ENCODE assay signal across 8 cellular contexts in the genomic region with DNA sequence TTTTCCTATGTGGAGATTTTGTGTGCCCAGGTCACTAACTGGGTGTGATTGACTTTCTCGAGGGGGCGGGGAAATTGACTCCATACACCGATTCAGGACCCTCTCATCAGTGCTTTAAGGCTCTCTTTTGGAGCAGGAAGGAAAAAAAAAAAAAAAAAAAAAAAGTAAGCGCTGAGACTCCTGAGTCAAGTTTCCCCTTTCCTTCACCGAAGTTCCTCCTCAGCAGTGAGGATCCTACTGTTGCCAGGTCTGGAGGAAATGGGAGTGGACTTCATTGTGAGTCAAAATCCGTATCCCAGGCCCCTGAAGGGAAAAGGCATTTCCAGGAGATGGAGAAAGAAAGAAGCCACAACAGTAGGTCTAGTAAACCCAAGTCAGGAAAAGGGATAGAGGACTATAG. TPM values are rescaled to one million over a fixed set of nuclear protein-coding genes. Genes with fewer than 3 reads are reported as not detected.
DNase-seq lines count a peak whose midpoint lies in the region; ATAC-seq, FAIRE-seq and TF ChIP-seq lines count a peak whose summit lies in the region.

No MANE protein-coding gene starts in this region.

- WGBS in H1 (ENCODE audit: extremely low coverage in 1 of 2, insufficient coverage in 1 of 2, insufficient read length in 1 of 2, insufficient replicate concordance in 2 of 2, low coverage in 1 of 2, low lambda C conversion rate in 2 of 2, missing lambda C conversion rate in 1 of 2), 2 experiments = 0% methylated on average over 4 of the region's 6 CpGs; no CpG with 5 or more reads in 1 of the 2 experiments

- peaks cover 5% of the 10 kb centered on the region for H3K27me3 ChIP-seq in CD4-positive, CD25-positive, alpha-beta regulatory T cell (ENCODE audit: control insufficient read depth, insufficient read depth, low read length)
- H3K27me3 ChIP-seq in H1 (replicated peaks in 1 of 4; ENCODE audit: control insufficient read depth in 3 of 4, extremely low read depth in 1 of 4, insufficient read depth in 3 of 4, low read length in 3 of 4) = peaks cover 0 to 3% (median under 1%) of the 10 kb centered on the region in 4 experiments; a peak in 2 of 7 replicates

- no peak for ATAC-seq in CD4-positive, CD25-positive, alpha-beta regulatory T cell (ENCODE audit: low read depth in 2 of 2)
- no peak for ATAC-seq in GM18511 (IDR thresholded peaks at IDR 0.05; ENCODE audit: unreplicated experiment)

- H3K9ac ChIP-seq in H1 (replicated peaks in 1 of 4; ENCODE audit: extremely low read depth in 1 of 4, low read depth in 3 of 4, low read length in 3 of 4) = peak overlapping the region in 1 of 4 experiments; percentile 41; a peak in 1 of 7 replicates

- FAIRE-seq in H1 (lab: Jason Lieb, UNC) = no peak

- H4K20me1 ChIP-seq in H1 (replicated peaks in 1 of 2; ENCODE audit: control insufficient read depth in 1 of 2, insufficient read depth in 2 of 2, low read length in 2 of 2) = peaks cover 3% of the 10 kb centered on the region in 2 experiments

- H3K27ac ChIP-seq in CD4-positive, CD25-positive, alpha-beta regulatory T cell (ENCODE audit: insufficient read depth, low read length, poor library complexity, severe bottlenecking) = no peak overlapping the region
- H3K27ac ChIP-seq in H1 (ENCODE audit: low read depth, low read length) = no peak overlapping the region

- CTCF ChIA-PET in H1 (lab: Charles Lee; ENCODE audit: partially characterized antibody) = no interaction called here

- peaks cover 42% of the 10 kb centered on the region for H3K27me3 Mint-ChIP-seq in CD4-positive, CD25-positive, alpha-beta regulatory T cell
- no peaks in the 10 kb centered on the region for H3K27me3 Mint-ChIP-seq in nephron (ENCODE audit: low read depth)

- H4K91ac ChIP-seq in H1 (replicated peaks; ENCODE audit: insufficient read length, low read length) = no peak overlapping the region

- peaks cover 0 to 25% of the 10 kb centered on the region in 2 experiments; a peak in 2 of 4 replicates for H3K79me2 ChIP-seq in H1 (ENCODE audit: control insufficient read depth in 1 of 2, insufficient read depth in 2 of 2, low read length in 2 of 2)

- H4K8ac ChIP-seq in H1 (ENCODE audit: extremely low read depth, insufficient read depth, low read length) = no peak overlapping the region

- no peak overlapping the region for H2BK20ac ChIP-seq in H1 (ENCODE audit: low read length)

- peaks cover 10% of the 10 kb centered on the region for H3K23me2 ChIP-seq in H1 (ENCODE audit: low read depth, low read length)

- H3K9me3 Mint-ChIP-seq in CD4-positive, CD25-positive, alpha-beta regulatory T cell = peaks cover 0 to 4% (median 0%) of the 10 kb centered on the region in 7 donors
- no peaks in the 10 kb centered on the region for H3K9me3 Mint-ChIP-seq in nephron

- no peak overlapping the region for H2AK5ac ChIP-seq in H1 (ENCODE audit: low read depth, low read length)

- H3K18ac ChIP-seq in H1 (ENCODE audit: extremely low read depth, low read length) = no peak overlapping the region

- H3K27ac Mint-ChIP-seq in CD4-positive, CD25-positive, alpha-beta regulatory T cell = peak overlapping the region in 1 of 3 donors; percentile 94
- H3K27ac Mint-ChIP-seq in nephron = peak overlapping the region; percentile 85 to 89 (median 88)

- TF ChIP-seq POLR2A in H1 (IDR thresholded peaks at IDR 0.05; ENCODE audit: control extremely low read depth in 1 of 2, low read depth in 2 of 2, low read length in 2 of 2) = no peak

- H3K4me3 Mint-ChIP-seq in CD4-positive, CD25-positive, alpha-beta regulatory T cell = peak overlapping the region; percentile 27 to 59 (median 36)
- H3K4me3 Mint-ChIP-seq in nephron = peak overlapping the region; percentile 86 to 93 (median 92)

- no peak for DNase-seq in CD4-positive, CD25-positive, alpha-beta regulatory T cell
- DNase-seq in NCI-H526 treated with DMSO at 0.1 percent for 48 hours (lab: John Stamatoyannopoulos, UW) (peak; percentile 25), H1 (ENCODE audit: low read depth in 1 of 2, low spot score in 2 of 2) (no peak), C1 segment of cervical spinal cord (lab: John Stamatoyannopoulos, UW) (no peak), NCI-H774 (lab: John Stamatoyannopoulos, UW) (no peak)
- no peak for DNase-seq in NK-92 treated with Interleukin-12 subunit alpha and Interleukin-12 subunit beta, amount 100 ng/mL, for 24 hours (lab: John Stamatoyannopoulos, UW)

- H2BK15ac ChIP-seq in H1 (ENCODE audit: low read length) = no peak overlapping the region

- H3K9me3 ChIP-seq in CD4-positive, CD25-positive, alpha-beta regulatory T cell (ENCODE audit: control insufficient read depth in 2 of 2, low read length in 2 of 2) = no peaks in the 10 kb centered on the region
- no peaks in the 10 kb centered on the region for H3K9me3 ChIP-seq in H1 (ENCODE audit: insufficient read depth in 2 of 2, low read depth in 1 of 2, low read length in 1 of 2)

- no peak overlapping the region for H2BK12ac ChIP-seq in H1 (ENCODE audit: low read depth, low read length)

- H3K79me1 ChIP-seq in H1 (ENCODE audit: low read depth, low read length) = no peaks in the 10 kb centered on the region

- TF ChIP-seq CTCF in H1 (IDR thresholded peaks at IDR 0.05; ENCODE audit: control extremely low read depth in 1 of 3, insufficient read depth in 1 of 3, low read depth in 1 of 3, low read length in 3 of 3) (no peak), nephron (IDR thresholded peaks at IDR 0.05; ENCODE audit: unreplicated experiment in 3 of 3) (no peak)

- no peak overlapping the region for H3K4ac ChIP-seq in H1 (replicated peaks; ENCODE audit: insufficient read length, low read depth, low read length)

- no peak overlapping the region for H3K56ac ChIP-seq in H1 (replicated peaks; ENCODE audit: insufficient read length, low read depth, low read length)

- no peak overlapping the region for H4K5ac ChIP-seq in H1 (ENCODE audit: insufficient read length, low read depth, low read length)

- peak overlapping the region; percentile 73 to 91 for H3K4me2 ChIP-seq in H1 (ENCODE audit: insufficient read depth in 1 of 2, low read depth in 2 of 2, low read length in 2 of 2)

- TF ChIP-seq RAD21 in H1 (IDR thresholded peaks at IDR 0.05 in 1 of 2, conservative IDR thresholded peaks at IDR 0.05 in 1 of 2; ENCODE audit: low read depth in 2 of 2, low read length in 2 of 2) = no peak

- H3K36me3 ChIP-seq in CD4-positive, CD25-positive, alpha-beta regulatory T cell (ENCODE audit: control insufficient read depth, insufficient read depth, low read length) = no peaks in the 10 kb centered on the region
- H3K36me3 ChIP-seq in H1 (ENCODE audit: control insufficient read depth in 2 of 4, insufficient read depth in 4 of 4, low read length in 3 of 4) = no peaks in the 10 kb centered on the region

- no peak overlapping the region for H2BK5ac ChIP-seq in H1 (ENCODE audit: low read depth, low read length)

- peaks cover 17% of the 10 kb centered on the region for H3K4me1 ChIP-seq in CD4-positive, CD25-positive, alpha-beta regulatory T cell (ENCODE audit: control insufficient read depth, insufficient read depth, low read length, poor library complexity, severe bottlenecking)
- peaks cover 4 to 14% (median 13%) of the 10 kb centered on the region in 4 experiments for H3K4me1 ChIP-seq in H1 (replicated peaks in 1 of 4; ENCODE audit: control insufficient read depth in 3 of 4, insufficient read depth in 4 of 4, low read length in 3 of 4)

- no peak overlapping the region for H3K4me3 ChIP-seq in CD4-positive, CD25-positive, alpha-beta regulatory T cell (ENCODE audit: low read depth, low read length)
- peak overlapping the region; percentile 63 to 86 (median 77); a peak in 5 of 8 replicates for H3K4me3 ChIP-seq in H1 (ENCODE audit: extremely low read depth in 1 of 4, insufficient read depth in 2 of 4, low read depth in 3 of 4, low read length in 4 of 4)

- H3K4me1 Mint-ChIP-seq in CD4-positive, CD25-positive, alpha-beta regulatory T cell = peaks cover 13 to 30% (median 20%) of the 10 kb centered on the region in 4 donors
- peaks cover 64% of the 10 kb centered on the region for H3K4me1 Mint-ChIP-seq in nephron

- H2AFZ ChIP-seq in H1 (ENCODE audit: low read length) = no peak overlapping the region

- TF ChIP-seq EP300 in H1 (IDR thresholded peaks at IDR 0.05; ENCODE audit: borderline replicate concordance in 1 of 2, low read depth in 2 of 2, low read length in 2 of 2) = no peak

- POLR2A ChIA-PET in H1 (lab: Charles Lee; ENCODE audit: partially characterized antibody) = interaction anchor here (1.6 to 2.7 kb wide), 3 partner anchors 11 to 17 kb away, joined by 4 to 16 read pairs (median 9); no protein-coding TSS in a partner anchor

- no peak overlapping the region for H3K14ac ChIP-seq in H1 (ENCODE audit: insufficient read length)

- H2BK120ac ChIP-seq in H1 (replicated peaks; ENCODE audit: low read depth, low read length) = no peak overlapping the region

- no peaks in the 10 kb centered on the region for H3K36me3 Mint-ChIP-seq in CD4-positive, CD25-positive, alpha-beta regulatory T cell
- H3K36me3 Mint-ChIP-seq in nephron (ENCODE audit: low read depth) = no peaks in the 10 kb centered on the region

- no peak overlapping the region for H3K23ac ChIP-seq in H1 (ENCODE audit: insufficient read length)

TF ChIP-seq in H1, 55 proteins besides CTCF, POLR2A, EP300 and RAD21 (continues in another document):
- TF ChIP-seq RFX5 (IDR thresholded peaks at IDR 0.05; ENCODE audit: borderline replicate concordance, low read depth, low read length) (no peak), GTF2F1 (IDR thresholded peaks at IDR 0.05; ENCODE audit: borderline replicate concordance, low read depth, low read length) (no peak), KDM1A (IDR thresholded peaks at IDR 0.05; ENCODE audit: borderline replicate concordance, low read length) (no peak), SIN3A (conservative IDR thresholded peaks at IDR 0.05 in 1 of 2, IDR thresholded peaks at IDR 0.05 in 1 of 2; ENCODE audit: low read depth in 1 of 2, low read length in 2 of 2) (0 out of 4 replicates have a peak, but pooled peaks of 1 of the 2 experiments have one; percentile 15), SP4 (IDR thresholded peaks at IDR 0.05; ENCODE audit: low read length) (no peak), SIX5 (IDR thresholded peaks at IDR 0.05; ENCODE audit: low read depth, low read length) (no peak)
- TF ChIP-seq, protein P1, sequence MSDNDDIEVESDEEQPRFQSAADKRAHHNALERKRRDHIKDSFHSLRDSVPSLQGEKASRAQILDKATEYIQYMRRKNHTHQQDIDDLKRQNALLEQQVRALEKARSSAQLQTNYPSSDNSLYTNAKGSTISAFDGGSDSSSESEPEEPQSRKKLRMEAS (IDR thresholded peaks at IDR 0.05) = no peak

RNA-seq across cellular contexts. Expression of a gene that starts 1.4 kb away (rescaled TPM):
- total RNA-seq in CD4-positive, CD25-positive, alpha-beta regulatory T cell = 6.6 TPM
- polyA plus RNA-seq in CD4-positive, CD25-positive, alpha-beta regulatory T cell = 1 to 10 TPM; 1.0 to 2.8 (median 1.8) TPM
- total RNA-seq in H1 (2021; fragmentation: NEBNext Ultra II Directional; extraction: Animal tissue kit (Norgen Biotek cat#: 25700)) = 25.7 and 31.3 TPM in 2 replicates
- polyA plus RNA-seq in H1 (2011; rRNA removed) = 7.0 and 7.7 TPM in 2 replicates
- polyA plus RNA-seq in H1 (2011; cell fraction: cytosol; rRNA removed) = 10.5 TPM
- polyA plus RNA-seq in H1 (2011; cell fraction: nucleus; rRNA removed) = 13.1 TPM
- polyA plus RNA-seq in H1 (2012, experiment 1 of 2) = 13.3 to 25.3 TPM (median 16.2 TPM) in 4 replicates
- 1.7 TPM for polyA plus RNA-seq in H1 (2012, experiment 2 of 2)
- polyA plus RNA-seq in H1 (2013, experiment 1 of 2) = 9.3 TPM
- polyA plus RNA-seq in H1 (2013, experiment 2 of 2) = 8.9 TPM
- polyA minus RNA-seq in H1 (2011; rRNA and poly(A)+ RNA removed) = 37.1 and 46.1 TPM in 2 replicates
- polyA minus RNA-seq in H1 (2011; cell fraction: cytosol; rRNA and poly(A)+ RNA removed) = 15.6 TPM
- 32.5 TPM for polyA minus RNA-seq in H1 (2011; cell fraction: nucleus; rRNA and poly(A)+ RNA removed)
